In genomic region chr3:158696618-158697017, GRCh38 we compare ENCODE assay signal across 27 cellular contexts. TPM values are rescaled to one million over a fixed set of nuclear protein-coding genes. Genes with fewer than 3 reads are reported as not detected.
A peak's percentile ranks its signal among the peaks of the same experiment; 100 is the strongest.
DNase-seq lines count a peak whose midpoint lies in the region; FAIRE-seq and TF ChIP-seq lines count a peak whose summit lies in the region.
"Had no signal": no experiment of that assay in that cellular context is flagged by ENCODE, and none has a peak within 500 bp of the region (broad histone marks: within the 10 kb centered on the region; RNA-seq: fewer than 3 reads in every experiment).

No MANE protein-coding gene starts in this region.

- FAIRE-seq in bronchial epithelial cell (lab: Jason Lieb, UNC) = no peak
- FAIRE-seq: K562 had no signal

- peak; percentile 43 for DNase-seq in EL
- peak; percentile 99 for DNase-seq in LNCaP clone FGC (ENCODE audit: low read depth)
- DNase-seq in bronchial epithelial cell (ENCODE audit: low read depth) = peak; percentile 58
- peak; percentile 62 for DNase-seq in fibroblast of pulmonary artery (ENCODE audit: low read depth)
- no peak for DNase-seq in germinal center (ENCODE audit: low spot score)
- DNase-seq in lower leg skin (ENCODE audit: low spot score in 2 of 2) = no peak
- no peak for DNase-seq in NCI-H82 (lab: John Stamatoyannopoulos, UW)
- DNase-seq in NCI-H187 (lab: John Stamatoyannopoulos, UW) = no peak
- DNase-seq: activated CD4-positive, alpha-beta memory T cell treated with anti-CD3 and anti-CD28 coated beads, Interleukin-2, amount 10 ng/mL, durations not matched to agents 7 days and 5 days; activated CD4-positive, alpha-beta T cell treated with anti-CD3 and anti-CD28 coated beads for 1 hour; anterior cingulate cortex; Caco-2; caudate nucleus; cortex of kidney; DND-41; HFFc6; MG63; NCI-H1105; NCI-H1930; NCI-H526 treated with DMSO at 0.1 percent for 48 hours; stimulated activated naive B cell treated with anti-CD40 and anti-IgM and Interleukin-4, amounts not matched to agents 10 μg/mL and 1 μg/mL and 100 μg/mL, for 72 hours; upper lobe of left lung had no signal

- WGBS in lower leg skin, 2 donors = 49 to 57% methylated on average over 2 of the region's 2 CpGs

- no peak for TF ChIP-seq POLR2A in lower leg skin (IDR thresholded peaks at IDR 0.05)

- no peak for TF ChIP-seq CTCF in LNCaP clone FGC (IDR thresholded peaks at IDR 0.05; ENCODE audit: control insufficient read depth, extremely low read depth, insufficient read depth)
- TF ChIP-seq CTCF in bronchial epithelial cell (IDR thresholded peaks at IDR 0.05; ENCODE audit: insufficient read depth, low read length, severe bottlenecking) = no peak
- TF ChIP-seq CTCF in fibroblast of pulmonary artery (IDR thresholded peaks at IDR 0.05; ENCODE audit: low read length, missing control alignments) = no peak
- no peak for TF ChIP-seq CTCF in lower leg skin (IDR thresholded peaks at IDR 0.05)

- H3K36me3 ChIP-seq in bronchial epithelial cell (ENCODE audit: control insufficient read depth, insufficient read depth, low read length) = peaks cover 1% of the 10 kb centered on the region

- intact Hi-C loops in lower leg skin (cut with DNase I; ENCODE audit: low total_unique reads) = no loop called here

- H3K27me3 ChIP-seq in bronchial epithelial cell (ENCODE audit: control insufficient read depth, insufficient read depth, low read length) = no peaks in the 10 kb centered on the region
- H3K27me3 ChIP-seq: esophagus muscularis mucosa, MG63, suprapubic skin, upper lobe of left lung had no signal

- no peak overlapping the region; the same call in 1 of the 2 replicates for H3K4me3 ChIP-seq in LNCaP clone FGC (ENCODE audit: low read depth, low read length)
- no peak overlapping the region for H3K4me3 ChIP-seq in bronchial epithelial cell (ENCODE audit: low read depth, low read length)
- H3K4me3 ChIP-seq in fibroblast of pulmonary artery (replicated peaks; ENCODE audit: low read depth, low read length) = no peak overlapping the region
- H3K4me3 ChIP-seq in lower leg skin (ENCODE audit: low read depth, poor library complexity, severe bottlenecking) = no peak overlapping the region
- H3K4me3 ChIP-seq: esophagus muscularis mucosa, GM23338, K562, MG63, skin epidermis, suprapubic skin, upper lobe of left lung had no signal

RNA-seq across cellular contexts. Expression of gene LXN, which starts 24.2 kb away (rescaled TPM):
- total RNA-seq in bronchial epithelial cell (3.5 and 6.8 TPM in 2 replicates), lower leg skin (10 to 100 TPM in 2 of 4 donors, 1 to 10 TPM in 2; 6.9 to 13.7 (median 10.3) TPM)
- total RNA-seq: Caco-2 had no signal

RNA-seq across cellular contexts. Expression of gene RARRES1, which starts 35.6 kb away (rescaled TPM):
- total RNA-seq in bronchial epithelial cell (2.4 TPM in 1 of 2 replicates, not detected in the other), lower leg skin (10 to 100 TPM in 2 of 4 donors, 1 to 10 TPM in 2; 5.9 to 89.7 (median 9.2) TPM)
- total RNA-seq: activated CD4-positive, alpha-beta memory T cell treated with anti-CD3 and anti-CD28 coated beads, Interleukin-2, amount 10 ng/mL, durations not matched to agents 7 days and 5 days; K562 had no signal

RNA-seq across cellular contexts. Expression of gene GFM1, which starts 52.3 kb away (rescaled TPM):
- total RNA-seq in bronchial epithelial cell (51.2 and 55.3 TPM in 2 replicates), lower leg skin (10 to 100 TPM; 30.8 to 42.7 (median 36.6) TPM)

Comparison
In these comparisons a context has a peak if more than half of its experiments do, and no peak if none do; other contexts are left out.
1. DNase-seq: peak in EL (single experiment), LNCaP clone FGC (single experiment), bronchial epithelial cell (single experiment) and fibroblast of pulmonary artery (single experiment); none in germinal center (single experiment), lower leg skin (0 of 2), NCI-H82 (single experiment) and NCI-H187 (0 of 2).